6 cellular contexts compared by ENCODE assay signal in the genomic region with DNA sequence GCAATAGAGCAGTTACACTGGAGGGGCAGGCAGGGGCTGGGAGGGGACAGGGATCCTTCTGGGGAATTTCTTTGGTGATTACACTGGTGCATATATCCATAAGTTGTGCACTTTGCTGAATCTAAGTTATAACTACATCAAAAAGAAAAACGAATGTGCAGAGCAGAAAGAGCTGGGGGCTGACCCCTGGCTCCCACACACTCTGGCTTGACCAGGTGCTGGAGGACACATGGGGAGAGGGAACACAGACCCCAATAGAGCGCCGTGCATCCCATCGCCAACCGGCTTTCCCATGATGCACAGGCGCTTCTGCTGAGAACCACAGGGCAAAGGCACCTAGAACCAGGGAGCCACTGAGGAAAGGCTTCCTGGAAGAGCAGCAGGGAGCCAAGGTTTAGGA.
A peak's percentile ranks its signal among the peaks of the same experiment; 100 is the strongest.
DNase-seq lines count a peak whose midpoint lies in the region; ATAC-seq, FAIRE-seq and TF ChIP-seq lines count a peak whose summit lies in the region.
"Not testable (repeated sequence)": the region's sequence is repeated elsewhere in the genome, so short reads cannot be mapped to it uniquely, and the experiment has no call there.

No MANE protein-coding gene starts in this region.

- peaks cover 22 to 55% (median 33%) of the 10 kb centered on the region in 4 donors for H3K4me1 Mint-ChIP-seq in CD4-positive, alpha-beta memory T cell
- H3K4me1 Mint-ChIP-seq in activated naive CD8-positive, alpha-beta T cell treated with anti-CD3 and anti-CD28 coated beads, Interleukin-2, amount 10 ng/mL, durations not matched to agents 7 days and 5 days: peaks cover 22% of the 10 kb centered on the region
- peaks cover 20% of the 10 kb centered on the region for H3K4me1 Mint-ChIP-seq in glutamatergic neuron (ENCODE audit: low read depth, unreplicated experiment)
- H3K4me1 Mint-ChIP-seq in naive thymus-derived CD4-positive, alpha-beta T cell: peaks cover 18 to 52% (median 43%) of the 10 kb centered on the region in 7 donors

- not testable (repeated sequence) for H3K9ac ChIP-seq in BLaER1; kidney (ENCODE audit: low read length in 2 of 2)

- FAIRE-seq in kidney (lab: Jason Lieb, UNC): not testable (repeated sequence)

- DNase-seq in CD4-positive, alpha-beta memory T cell; activated naive CD8-positive, alpha-beta T cell treated with anti-CD3 and anti-CD28 coated beads, Interleukin-2, amount 10 ng/mL, durations not matched to agents 7 days and 5 days; glutamatergic neuron; naive thymus-derived CD4-positive, alpha-beta T cell: not testable (repeated sequence)
- peak; percentile 19 for DNase-seq in kidney

- peaks cover 7 to 12% of the 10 kb centered on the region in 2 donors for H3K27me3 Mint-ChIP-seq in CD4-positive, alpha-beta memory T cell
- peaks cover 44% of the 10 kb centered on the region for H3K27me3 Mint-ChIP-seq in activated naive CD8-positive, alpha-beta T cell treated with anti-CD3 and anti-CD28 coated beads, Interleukin-2, amount 10 ng/mL, durations not matched to agents 7 days and 5 days
- H3K27me3 Mint-ChIP-seq in glutamatergic neuron (ENCODE audit: unreplicated experiment): peaks cover 16% of the 10 kb centered on the region
- H3K27me3 Mint-ChIP-seq in naive thymus-derived CD4-positive, alpha-beta T cell: peaks cover 20 to 53% (median 30%) of the 10 kb centered on the region in 5 donors

- H3K27ac Mint-ChIP-seq in CD4-positive, alpha-beta memory T cell; glutamatergic neuron (ENCODE audit: unreplicated experiment): not testable (repeated sequence)
- H3K27ac Mint-ChIP-seq in activated naive CD8-positive, alpha-beta T cell treated with anti-CD3 and anti-CD28 coated beads, Interleukin-2, amount 10 ng/mL, durations not matched to agents 7 days and 5 days: peak overlapping the region; percentile 21
- peak overlapping the region in 3 of 9 donors; percentile 5 to 39 (median 21) for H3K27ac Mint-ChIP-seq in naive thymus-derived CD4-positive, alpha-beta T cell

- not testable (repeated sequence) for H3K9me3 ChIP-seq in BLaER1; CD4-positive, alpha-beta memory T cell (ENCODE audit: control insufficient read depth in 1 of 2, low read length in 2 of 2); kidney (ENCODE audit: control insufficient read depth in 1 of 2, low read length in 2 of 2); naive thymus-derived CD4-positive, alpha-beta T cell (ENCODE audit: control insufficient read depth in 2 of 3, low read length in 3 of 3)

- not testable (repeated sequence) for TF ChIP-seq CTCF in glutamatergic neuron (IDR thresholded peaks at IDR 0.05; ENCODE audit: partially characterized antibody, unreplicated experiment); kidney (IDR thresholded peaks at IDR 0.05; ENCODE audit: borderline replicate concordance, extremely low read depth, insufficient read depth)

- POLR2A ChIA-PET in CD4-positive, alpha-beta memory T cell (lab: Charles Lee; ENCODE audit: partially characterized antibody): interaction anchor here (1.4 kb wide), 1 partner anchor 282 kb away, joined by 4 read pairs; the partner anchor contains the start of gene PPP1R12B
- POLR2A ChIA-PET in activated naive CD8-positive, alpha-beta T cell treated with anti-CD3 and anti-CD28 coated beads, Interleukin-2, amount 10 ng/mL, durations not matched to agents 7 days and 5 days (lab: Charles Lee): not testable (repeated sequence)
- POLR2A ChIA-PET in naive thymus-derived CD4-positive, alpha-beta T cell (lab: Charles Lee): interaction anchor here (0.7 kb wide), 1 partner anchor 43 kb away, joined by 5 read pairs; no protein-coding TSS in a partner anchor

- intact Hi-C loops in CD4-positive, alpha-beta memory T cell (cut with micrococcal nuclease); kidney (cut with DNase I); naive thymus-derived CD4-positive, alpha-beta T cell (cut with micrococcal nuclease): not testable (repeated sequence)

- H3K4me2 ChIP-seq in BLaER1: peak overlapping the region; percentile 84

- not testable (repeated sequence) for H3K4me3 ChIP-seq in BLaER1; CD4-positive, alpha-beta memory T cell (ENCODE audit: low read length in 2 of 2); kidney (ENCODE audit: low read length in 2 of 2); naive thymus-derived CD4-positive, alpha-beta T cell (ENCODE audit: low read length)

- not testable (repeated sequence) for H3K9me3 Mint-ChIP-seq in CD4-positive, alpha-beta memory T cell; activated naive CD8-positive, alpha-beta T cell treated with anti-CD3 and anti-CD28 coated beads, Interleukin-2, amount 10 ng/mL, durations not matched to agents 7 days and 5 days; glutamatergic neuron (ENCODE audit: unreplicated experiment); naive thymus-derived CD4-positive, alpha-beta T cell

- not testable (repeated sequence) for H3K36me3 ChIP-seq in BLaER1; CD4-positive, alpha-beta memory T cell (ENCODE audit: insufficient read depth, low read length); kidney (ENCODE audit: control insufficient read depth in 1 of 2, insufficient read depth in 2 of 2, low read length in 2 of 2); naive thymus-derived CD4-positive, alpha-beta T cell (ENCODE audit: control insufficient read depth in 2 of 3, insufficient read depth in 3 of 3, low read length in 3 of 3)

- H3K27me3 ChIP-seq in BLaER1; CD4-positive, alpha-beta memory T cell (ENCODE audit: insufficient read depth, low read length); naive thymus-derived CD4-positive, alpha-beta T cell (ENCODE audit: control insufficient read depth in 2 of 2, insufficient read depth in 2 of 2, low read length in 2 of 2): not testable (repeated sequence)

- H3K4me3 Mint-ChIP-seq in CD4-positive, alpha-beta memory T cell: peak overlapping the region in 5 of 8 donors; percentile 22 to 82 (median 77)
- not testable (repeated sequence) for H3K4me3 Mint-ChIP-seq in activated naive CD8-positive, alpha-beta T cell treated with anti-CD3 and anti-CD28 coated beads, Interleukin-2, amount 10 ng/mL, durations not matched to agents 7 days and 5 days
- H3K4me3 Mint-ChIP-seq in glutamatergic neuron (ENCODE audit: unreplicated experiment): peak overlapping the region; percentile 55
- peak overlapping the region in 7 of 10 donors; percentile 11 to 79 (median 65) for H3K4me3 Mint-ChIP-seq in naive thymus-derived CD4-positive, alpha-beta T cell

- CTCF ChIA-PET in CD4-positive, alpha-beta memory T cell (lab: Charles Lee; ENCODE audit: partially characterized antibody): not testable (repeated sequence)
- CTCF ChIA-PET in naive thymus-derived CD4-positive, alpha-beta T cell (lab: Charles Lee): interaction anchor here (0.7 kb wide), 1 partner anchor 503 kb away, joined by 3 read pairs; no protein-coding TSS in a partner anchor

- peaks cover 32% of the 10 kb centered on the region for H4K20me1 ChIP-seq in BLaER1

- H3K36me3 Mint-ChIP-seq in CD4-positive, alpha-beta memory T cell; activated naive CD8-positive, alpha-beta T cell treated with anti-CD3 and anti-CD28 coated beads, Interleukin-2, amount 10 ng/mL, durations not matched to agents 7 days and 5 days; glutamatergic neuron (ENCODE audit: unreplicated experiment); naive thymus-derived CD4-positive, alpha-beta T cell: not testable (repeated sequence)

- not testable (repeated sequence) for H3K27ac ChIP-seq in BLaER1; CD4-positive, alpha-beta memory T cell (ENCODE audit: low read depth, low read length); kidney (ENCODE audit: low read depth in 2 of 2, low read length in 2 of 2); naive thymus-derived CD4-positive, alpha-beta T cell (ENCODE audit: low read depth, low read length)

- peaks cover 71% of the 10 kb centered on the region for H3K4me1 ChIP-seq in BLaER1
- peaks cover 53% of the 10 kb centered on the region for H3K4me1 ChIP-seq in CD4-positive, alpha-beta memory T cell (ENCODE audit: insufficient read depth, low read length)
- H3K4me1 ChIP-seq in kidney (ENCODE audit: control insufficient read depth in 1 of 2, insufficient read depth in 1 of 2, low read depth in 1 of 2, low read length in 2 of 2): not testable (repeated sequence)
- peaks cover 25 to 29% of the 10 kb centered on the region in 2 donors for H3K4me1 ChIP-seq in naive thymus-derived CD4-positive, alpha-beta T cell (ENCODE audit: control insufficient read depth in 2 of 2, insufficient read depth in 2 of 2, low read length in 2 of 2)

- not testable (repeated sequence) for ATAC-seq in activated naive CD8-positive, alpha-beta T cell treated with anti-CD3 and anti-CD28 coated beads, Interleukin-2, amount 10 ng/mL, durations not matched to agents 7 days and 5 days (ENCODE audit: low read depth); naive thymus-derived CD4-positive, alpha-beta T cell
